In the genomic region with DNA sequence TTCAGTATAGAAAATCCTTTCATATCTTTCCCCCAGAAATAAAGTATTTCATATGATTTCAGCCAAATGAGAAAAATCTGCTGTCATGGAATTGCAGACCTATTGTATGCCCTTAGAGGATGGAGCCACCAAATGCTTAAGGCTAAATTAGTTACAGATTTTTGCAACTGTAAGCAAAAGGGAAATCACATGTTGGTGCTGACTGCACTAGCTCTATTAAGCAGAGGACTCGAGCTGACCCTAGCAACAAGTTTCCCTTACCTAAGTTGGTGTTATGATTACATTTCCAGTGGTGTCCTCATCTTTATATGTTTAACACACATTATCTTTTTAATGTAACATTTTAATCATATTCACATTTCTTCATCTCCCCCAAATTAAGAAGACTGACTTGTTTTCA, we compare ENCODE assay signal across 23 cellular contexts.
"Had no signal": no experiment of that assay in that cellular context is flagged by ENCODE, and none has a peak within 500 bp of the region (broad histone marks: within the 10 kb centered on the region; RNA-seq: fewer than 3 reads in every experiment).

No MANE protein-coding gene starts in this region.

- H3K27ac Mint-ChIP-seq: activated B cell treated with CpG ODN at 0.5 μM for 24 hours; activated CD4-positive, alpha-beta memory T cell treated with anti-CD3 and anti-CD28 coated beads, Interleukin-2, amount 10 ng/mL, durations not matched to agents 7 days and 5 days; activated naive CD4-positive, alpha-beta T cell treated with anti-CD3 and anti-CD28 coated beads, Interleukin-2, amount 10 ng/mL, durations not matched to agents 7 days and 5 days had no signal

- DNase-seq: activated B cell treated with CpG ODN at 0.5 μM for 24 hours; activated CD4-positive, alpha-beta memory T cell treated with anti-CD3 and anti-CD28 coated beads, Interleukin-2, amount 10 ng/mL, durations not matched to agents 7 days and 5 days; activated CD4-positive, alpha-beta T cell treated with anti-CD3 and anti-CD28 coated beads for 4 hours; activated effector memory CD4-positive, alpha-beta T cell treated with anti-CD3 and anti-CD28 coated beads, Interleukin-2, amount 50 U/mL, for 16 hours; activated naive CD4-positive, alpha-beta T cell treated with anti-CD3 and anti-CD28 coated beads, Interleukin-2, amount 10 ng/mL, durations not matched to agents 7 days and 5 days; activated T-cell treated with anti-CD3 and anti-CD28 coated beads, Interleukin-2, amount 50 U/mL, for 72 hours; anterior cingulate cortex; dermis blood vessel endothelial cell; effector memory CD4-positive, alpha-beta T cell; heart right ventricle; left colon; lower lobe of right lung; naive thymus-derived CD4-positive, alpha-beta T cell; occipital lobe; retina; spleen; stimulated activated CD4-positive, alpha-beta T cell treated with anti-CD3 and anti-CD28 coated beads, Interleukin-4, amount 100 ng/mL, for 4 hours; stimulated activated naive CD8-positive, alpha-beta T cell treated with anti-CD3 and anti-CD28 coated beads, Interleukin-15, Interleukin-2, amounts not matched to agents 100 U/mL and 50 U/mL, for 24 hours; T-helper 1 cell; upper lobe of left lung had no signal

- H3K9me3 Mint-ChIP-seq: activated B cell treated with CpG ODN at 0.5 μM for 24 hours; activated CD4-positive, alpha-beta memory T cell treated with anti-CD3 and anti-CD28 coated beads, Interleukin-2, amount 10 ng/mL, durations not matched to agents 7 days and 5 days; activated naive CD4-positive, alpha-beta T cell treated with anti-CD3 and anti-CD28 coated beads, Interleukin-2, amount 10 ng/mL, durations not matched to agents 7 days and 5 days; activated T-cell treated with anti-CD3 and anti-CD28 coated beads, Interleukin-2, amount 50 U/mL, for 72 hours; naive thymus-derived CD4-positive, alpha-beta T cell; neural crest cell had no signal

- H3K4me3 ChIP-seq: body of pancreas, cardiac muscle cell, heart right ventricle, lower lobe of right lung, spleen, upper lobe of left lung had no signal

- H3K27me3 ChIP-seq: body of pancreas, cardiac muscle cell, heart right ventricle, spleen, upper lobe of left lung had no signal

- H3K9me3 ChIP-seq: body of pancreas, heart right ventricle, lower lobe of right lung, spleen, upper lobe of left lung had no signal

- H3K4me1 ChIP-seq: body of pancreas, heart right ventricle, lower lobe of right lung, spleen, upper lobe of left lung had no signal

- H3K36me3 ChIP-seq: cardiac muscle cell had no signal

- H3K4me1 Mint-ChIP-seq: activated B cell treated with CpG ODN at 0.5 μM for 24 hours; activated CD4-positive, alpha-beta memory T cell treated with anti-CD3 and anti-CD28 coated beads, Interleukin-2, amount 10 ng/mL, durations not matched to agents 7 days and 5 days; activated naive CD4-positive, alpha-beta T cell treated with anti-CD3 and anti-CD28 coated beads, Interleukin-2, amount 10 ng/mL, durations not matched to agents 7 days and 5 days; naive thymus-derived CD4-positive, alpha-beta T cell; neural crest cell had no signal

- H3K27me3 Mint-ChIP-seq: activated B cell treated with CpG ODN at 0.5 μM for 24 hours; activated CD4-positive, alpha-beta memory T cell treated with anti-CD3 and anti-CD28 coated beads, Interleukin-2, amount 10 ng/mL, durations not matched to agents 7 days and 5 days; activated naive CD4-positive, alpha-beta T cell treated with anti-CD3 and anti-CD28 coated beads, Interleukin-2, amount 10 ng/mL, durations not matched to agents 7 days and 5 days; naive thymus-derived CD4-positive, alpha-beta T cell had no signal

- H3K4me3 Mint-ChIP-seq: activated B cell treated with CpG ODN at 0.5 μM for 24 hours; activated CD4-positive, alpha-beta memory T cell treated with anti-CD3 and anti-CD28 coated beads, Interleukin-2, amount 10 ng/mL, durations not matched to agents 7 days and 5 days; activated naive CD4-positive, alpha-beta T cell treated with anti-CD3 and anti-CD28 coated beads, Interleukin-2, amount 10 ng/mL, durations not matched to agents 7 days and 5 days; activated T-cell treated with anti-CD3 and anti-CD28 coated beads, Interleukin-2, amount 50 U/mL, for 72 hours; naive thymus-derived CD4-positive, alpha-beta T cell; neural crest cell had no signal
